Comparison of ENCODE assay signal across 17 cellular contexts in the genomic region with DNA sequence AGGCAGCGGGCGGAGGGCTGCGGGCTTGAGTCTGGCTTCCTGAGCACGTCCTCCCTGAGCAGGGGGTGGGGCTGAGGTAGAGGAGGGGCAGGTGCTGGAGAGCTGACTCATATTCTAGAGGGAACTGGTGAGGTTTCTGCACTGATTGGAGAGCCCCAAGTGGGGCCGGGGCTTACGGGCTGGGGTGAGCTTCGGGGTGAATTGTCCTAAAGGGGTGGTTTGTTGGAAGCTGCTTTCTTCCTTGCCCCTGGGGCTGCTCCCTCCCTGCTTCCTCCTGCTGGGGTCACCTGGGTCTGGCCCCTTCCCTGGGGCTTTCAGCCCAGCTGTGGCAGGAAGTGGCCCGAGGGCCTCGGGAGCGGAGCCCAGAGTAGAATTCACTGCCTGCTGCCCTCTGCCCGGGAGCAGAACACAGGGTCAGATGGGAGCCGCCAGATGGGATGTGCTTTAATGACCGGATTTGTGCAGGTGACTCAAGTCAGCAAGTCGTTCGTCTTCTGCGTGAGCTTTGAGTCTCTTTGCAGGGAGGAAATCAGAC. TPM values are rescaled to one million over a fixed set of nuclear protein-coding genes. Genes with fewer than 3 reads are reported as not detected.
A peak's percentile ranks its signal among the peaks of the same experiment; 100 is the strongest.
DNase-seq lines count a peak whose midpoint lies in the region; ATAC-seq and TF ChIP-seq lines count a peak whose summit lies in the region.
"Had no signal": no experiment of that assay in that cellular context is flagged by ENCODE, and none has a peak within 500 bp of the region (broad histone marks: within the 10 kb centered on the region; RNA-seq: fewer than 3 reads in every experiment).

No MANE protein-coding gene starts in this region.

- no peaks in the 10 kb centered on the region for H3K9me3 ChIP-seq in ascending aorta

- TF ChIP-seq POLR2A in NB4 (IDR thresholded peaks at IDR 0.05; ENCODE audit: extremely low read depth, insufficient read length) = no peak

- H3K36me3 ChIP-seq in ascending aorta = peaks cover 3 to 14% of the 10 kb centered on the region in 2 donors

- no peaks in the 10 kb centered on the region for H3K36me3 Mint-ChIP-seq in activated CD4-positive, alpha-beta T cell treated with anti-CD3 and anti-CD28 coated beads for 36 hours (ENCODE audit: low read depth)
- H3K36me3 Mint-ChIP-seq in neural crest cell (ENCODE audit: low read depth) = peaks cover 2% of the 10 kb centered on the region
- H3K36me3 Mint-ChIP-seq: activated CD8-positive, alpha-beta memory T cell treated with anti-CD3 and anti-CD28 coated beads, Interleukin-2, amount 10 ng/mL, durations not matched to agents 7 days and 5 days; natural killer cell treated with Interleukin-12 subunit alpha and Interleukin-12 subunit beta and Interleukin-15 and Interleukin-18, amount 100 ng/mL, for 72 hours had no signal

- TF ChIP-seq CTCF in NB4 (IDR thresholded peaks at IDR 0.05; ENCODE audit: low read depth, low read length) (no peak), fibroblast of villous mesenchyme (IDR thresholded peaks at IDR 0.05; ENCODE audit: insufficient read depth, low read depth, low read length) (no peak), neural crest cell (conservative IDR thresholded peaks at IDR 0.05) (no peak), ascending aorta (IDR thresholded peaks at IDR 0.05) (no peak)

- ATAC-seq in activated CD4-positive, alpha-beta T cell treated with anti-CD3 and anti-CD28 coated beads for 36 hours = peak; percentile 94
- ATAC-seq: activated CD8-positive, alpha-beta memory T cell treated with anti-CD3 and anti-CD28 coated beads, Interleukin-2, amount 10 ng/mL, durations not matched to agents 7 days and 5 days had no signal

- H3K4me3 ChIP-seq in NB4 (ENCODE audit: low read depth, low read length) = no peak overlapping the region
- H3K4me3 ChIP-seq in fibroblast of villous mesenchyme (ENCODE audit: low read depth, low read length) = no peak overlapping the region
- H3K4me3 ChIP-seq in ascending aorta = no peak overlapping the region

- H3K9me3 Mint-ChIP-seq in activated CD4-positive, alpha-beta T cell treated with anti-CD3 and anti-CD28 coated beads for 36 hours (ENCODE audit: low read depth) = no peaks in the 10 kb centered on the region
- H3K9me3 Mint-ChIP-seq in neural crest cell = no peaks in the 10 kb centered on the region
- H3K9me3 Mint-ChIP-seq: natural killer cell treated with Interleukin-12 subunit alpha and Interleukin-12 subunit beta and Interleukin-15 and Interleukin-18, amount 100 ng/mL, for 72 hours had no signal

- DNase-seq in activated CD4-positive, alpha-beta T cell treated with anti-CD3 and anti-CD28 coated beads for 36 hours = peak; percentile 65
- no peak for DNase-seq in activated CD4-positive, alpha-beta T cell treated with anti-CD3 and anti-CD28 coated beads for 4 hours
- DNase-seq in NB4 (ENCODE audit: low read depth) (peak; percentile 44), fibroblast of villous mesenchyme (ENCODE audit: low read depth) (peak; percentile 23), neural crest cell (ENCODE audit: low read depth, low spot score) (no peak), DMS79 treated with DMSO at 0.1 percent for 48 hours (lab: John Stamatoyannopoulos, UW) (no peak), ascending aorta (ENCODE audit: low spot score in 2 of 2) (no peak), hippocampal formation (lab: John Stamatoyannopoulos, UW) (no peak)
- DNase-seq: activated CD8-positive, alpha-beta memory T cell treated with anti-CD3 and anti-CD28 coated beads, Interleukin-2, amount 10 ng/mL, durations not matched to agents 7 days and 5 days; COR-L47; NCI-H1092; NCI-H446 treated with DMSO at 0.1 percent for 48 hours; RPMI8226 had no signal

- H3K4me3 Mint-ChIP-seq in activated CD4-positive, alpha-beta T cell treated with anti-CD3 and anti-CD28 coated beads for 36 hours = no peak overlapping the region
- H3K4me3 Mint-ChIP-seq in neural crest cell = no peak overlapping the region
- H3K4me3 Mint-ChIP-seq: activated CD8-positive, alpha-beta memory T cell treated with anti-CD3 and anti-CD28 coated beads, Interleukin-2, amount 10 ng/mL, durations not matched to agents 7 days and 5 days; natural killer cell treated with Interleukin-12 subunit alpha and Interleukin-12 subunit beta and Interleukin-15 and Interleukin-18, amount 100 ng/mL, for 72 hours had no signal

- no peaks in the 10 kb centered on the region for H3K27me3 Mint-ChIP-seq in activated CD4-positive, alpha-beta T cell treated with anti-CD3 and anti-CD28 coated beads for 36 hours
- H3K27me3 Mint-ChIP-seq in neural crest cell (ENCODE audit: low read depth) = no peaks in the 10 kb centered on the region
- H3K27me3 Mint-ChIP-seq: activated CD8-positive, alpha-beta memory T cell treated with anti-CD3 and anti-CD28 coated beads, Interleukin-2, amount 10 ng/mL, durations not matched to agents 7 days and 5 days; natural killer cell treated with Interleukin-12 subunit alpha and Interleukin-12 subunit beta and Interleukin-15 and Interleukin-18, amount 100 ng/mL, for 72 hours had no signal

- H3K4me1 ChIP-seq in ascending aorta = peaks cover 3 to 4% of the 10 kb centered on the region in 2 donors

- CTCF ChIA-PET in activated CD4-positive, alpha-beta T cell treated with anti-CD3 and anti-CD28 coated beads for 36 hours (lab: Charles Lee) = no interaction called here

- no peak overlapping the region for H3K27ac ChIP-seq in ascending aorta

- intact Hi-C loops in activated CD4-positive, alpha-beta T cell treated with anti-CD3 and anti-CD28 coated beads for 36 hours (cut with DNase I, micrococcal nuclease) = no loop called here
- intact Hi-C loops in ascending aorta (cut with DNase I) = no loop called here

- no peaks in the 10 kb centered on the region for H3K27me3 ChIP-seq in ascending aorta

- no peak overlapping the region for H3K27ac Mint-ChIP-seq in activated CD4-positive, alpha-beta T cell treated with anti-CD3 and anti-CD28 coated beads for 36 hours
- peak overlapping the region; percentile 87 for H3K27ac Mint-ChIP-seq in neural crest cell (ENCODE audit: unreplicated experiment)
- H3K27ac Mint-ChIP-seq: activated CD8-positive, alpha-beta memory T cell treated with anti-CD3 and anti-CD28 coated beads, Interleukin-2, amount 10 ng/mL, durations not matched to agents 7 days and 5 days; natural killer cell treated with Interleukin-12 subunit alpha and Interleukin-12 subunit beta and Interleukin-15 and Interleukin-18, amount 100 ng/mL, for 72 hours had no signal

- POLR2A ChIA-PET in activated CD4-positive, alpha-beta T cell treated with anti-CD3 and anti-CD28 coated beads for 36 hours (lab: Charles Lee) = interaction anchor here (0.6 kb wide), 1 partner anchor 194 kb away, joined by 4 read pairs; no protein-coding TSS in a partner anchor

- H3K4me1 Mint-ChIP-seq in activated CD4-positive, alpha-beta T cell treated with anti-CD3 and anti-CD28 coated beads for 36 hours = no peaks in the 10 kb centered on the region
- peaks cover 8% of the 10 kb centered on the region for H3K4me1 Mint-ChIP-seq in neural crest cell
- H3K4me1 Mint-ChIP-seq: activated CD8-positive, alpha-beta memory T cell treated with anti-CD3 and anti-CD28 coated beads, Interleukin-2, amount 10 ng/mL, durations not matched to agents 7 days and 5 days had no signal

RNA-seq across cellular contexts. Expression of gene FAM20C, which starts 48.6 kb away (rescaled TPM):
- total RNA-seq in activated CD4-positive, alpha-beta T cell treated with anti-CD3 and anti-CD28 coated beads for 36 hours = under 1 TPM; 0.21 to 0.59 TPM
- total RNA-seq in fibroblast of villous mesenchyme (16.8 and 33.2 TPM in 2 replicates), neural crest cell (21.9 and 22.7 TPM in 2 replicates), ascending aorta (90.8 TPM)

RNA-seq across cellular contexts. Expression of gene FOXL3, which starts 49.0 kb away (rescaled TPM):
- total RNA-seq in activated CD4-positive, alpha-beta T cell treated with anti-CD3 and anti-CD28 coated beads for 36 hours = not detected
- total RNA-seq in fibroblast of villous mesenchyme = not detected in 2 replicates
- total RNA-seq in neural crest cell = not detected in 2 replicates
- total RNA-seq in ascending aorta = not detected
- total RNA-seq: activated CD8-positive, alpha-beta memory T cell treated with anti-CD3 and anti-CD28 coated beads, Interleukin-2, amount 10 ng/mL, durations not matched to agents 7 days and 5 days; dermis microvascular lymphatic vessel endothelial cell; kidney epithelial cell; natural killer cell treated with Interleukin-12 subunit alpha and Interleukin-12 subunit beta and Interleukin-15 and Interleukin-18, amount 100 ng/mL, for 72 hours; skeletal muscle tissue had no signal

Comparison
In these comparisons a context has a peak if more than half of its experiments do, and no peak if none do; other contexts are left out.
1. DNase-seq: peak in activated CD4-positive, alpha-beta T cell treated with anti-CD3 and anti-CD28 coated beads for 36 hours (single experiment), NB4 (single experiment) and fibroblast of villous mesenchyme (single experiment); none in activated CD4-positive, alpha-beta T cell treated with anti-CD3 and anti-CD28 coated beads for 4 hours (0 of 2), neural crest cell (single experiment), DMS79 treated with DMSO at 0.1 percent for 48 hours (single experiment), ascending aorta (0 of 2) and hippocampal formation (0 of 2).
2. RNA of gene FAM20C, which starts 48.6 kb away (total RNA-seq): 90.8 TPM in ascending aorta (single experiment), 21.9 to 22.7 TPM in neural crest cell and 16.8 to 33.2 TPM in fibroblast of villous mesenchyme; 0.21 to 0.59 TPM in activated CD4-positive, alpha-beta T cell treated with anti-CD3 and anti-CD28 coated beads for 36 hours; every median in the first group is over 10 times any median in the second.